15 cellular contexts compared by ENCODE assay signal in genomic region chr22:19175602-19176174, GRCh38. TPM values are rescaled to one million over a fixed set of nuclear protein-coding genes. Genes with fewer than 3 reads are reported as not detected.
DNase-seq lines count a peak whose midpoint lies in the region; ATAC-seq and TF ChIP-seq lines count a peak whose summit lies in the region.
"Had no signal": no experiment of that assay in that cellular context is flagged by ENCODE, and none has a peak within 500 bp of the region (broad histone marks: within the 10 kb centered on the region; RNA-seq: fewer than 3 reads in every experiment).

No MANE protein-coding gene starts in this region.

- H3K27me3 Mint-ChIP-seq in activated T-cell treated with anti-CD3 and anti-CD28 coated beads, Interleukin-2, amount 50 U/mL, for 4 hours (ENCODE audit: low read depth), result peaks cover under 1% of the 10 kb centered on the region
- H3K27me3 Mint-ChIP-seq in effector memory CD8-positive, alpha-beta T cell, result peaks cover 0 to under 1% of the 10 kb centered on the region in 2 donors
- H3K27me3 Mint-ChIP-seq: stimulated activated naive CD8-positive, alpha-beta T cell treated with anti-CD3 and anti-CD28 coated beads, Interleukin-15, amount 100 ng/mL, for 72 hours had no signal

- H3K4me2 ChIP-seq in OCI-LY1 (ENCODE audit: low read length), result peak overlapping the region; percentile 94; the same call in 1 of the 2 replicates

- H3K9me2 ChIP-seq in OCI-LY1 (ENCODE audit: low read depth, low read length), result no peaks in the 10 kb centered on the region

- intact Hi-C loops in gastrocnemius medialis (cut with DNase I; ENCODE audit: low total_unique reads), result loop anchor here (5.0 kb wide), 1 partner anchor 257 kb away; the partner anchor contains the start of genes HIRA and MRPL40
- intact Hi-C loops in uterus (cut with DNase I; ENCODE audit: low total_unique reads), result no loop called here

- H3F3A ChIP-seq in OCI-LY1 (ENCODE audit: insufficient read depth, low read length), result no peaks in the 10 kb centered on the region

- ATAC-seq in activated T-cell treated with anti-CD3 and anti-CD28 coated beads, Interleukin-2, amount 50 U/mL, for 4 hours, result no peak
- no peak for ATAC-seq in effector memory CD8-positive, alpha-beta T cell (replicated peaks)
- ATAC-seq in gastrocnemius medialis, result no peak
- ATAC-seq: left colon; stimulated activated naive CD8-positive, alpha-beta T cell treated with anti-CD3 and anti-CD28 coated beads, Interleukin-15, amount 100 ng/mL, for 72 hours had no signal

- H2AFZ ChIP-seq in OCI-LY1 (ENCODE audit: low read length), result no peak overlapping the region
- H2AFZ ChIP-seq: parathyroid adenoma had no signal

- TF ChIP-seq CTCF in OCI-LY1 (IDR thresholded peaks at IDR 0.05; ENCODE audit: low read length), result no peak
- no peak for TF ChIP-seq CTCF in gastrocnemius medialis (IDR thresholded peaks at IDR 0.05 in 4 of 5, conservative IDR thresholded peaks at IDR 0.05 in 1 of 5)
- no peak for TF ChIP-seq CTCF in uterus (IDR thresholded peaks at IDR 0.05)

- H3K4me3 ChIP-seq in OCI-LY1 (ENCODE audit: low read depth, low read length, poor library complexity, severe bottlenecking) (no peak overlapping the region), gastrocnemius medialis (no peak overlapping the region), uterus (no peak overlapping the region)

- no peak for DNase-seq in activated T-cell treated with anti-CD3 and anti-CD28 coated beads, Interleukin-2, amount 50 U/mL, for 4 hours
- no peak for DNase-seq in activated T-cell treated with anti-CD3 and anti-CD28 coated beads, Interleukin-2, amount 50 U/mL, for 1 hour
- no peak for DNase-seq in effector memory CD8-positive, alpha-beta T cell
- DNase-seq in gastrocnemius medialis, result peak in 1 of 2 donors; percentile 31
- DNase-seq in uterus, result no peak
- no peak for DNase-seq in NCI-H345 (lab: John Stamatoyannopoulos, UW)
- DNase-seq in HT-29 (ENCODE audit: low spot score), result no peak
- DNase-seq: activated CD4-positive, CD25-positive, alpha-beta regulatory T cell; KBM-7; NCI-H2029 treated with DMSO at 0.1 percent for 48 hours; stimulated activated CD4-positive, alpha-beta T cell treated with anti-CD3 and anti-CD28 coated beads, Interleukin-1b, Interleukin-23, amount 100 ng/mL, for 48 hours; stimulated activated naive CD8-positive, alpha-beta T cell treated with anti-CD3 and anti-CD28 coated beads, Interleukin-15, amount 100 ng/mL, for 72 hours had no signal

- H3K36me3 ChIP-seq in OCI-LY1 (ENCODE audit: insufficient read depth, low read length) (peaks cover 7% of the 10 kb centered on the region; the same call in 1 of the 2 replicates), gastrocnemius medialis (peaks cover 0 to 16% of the 10 kb centered on the region in 2 donors), uterus (no peaks in the 10 kb centered on the region)

- H3K9me3 Mint-ChIP-seq in activated T-cell treated with anti-CD3 and anti-CD28 coated beads, Interleukin-2, amount 50 U/mL, for 4 hours, result no peaks in the 10 kb centered on the region
- H3K9me3 Mint-ChIP-seq in effector memory CD8-positive, alpha-beta T cell, result no peaks in the 10 kb centered on the region
- H3K9me3 Mint-ChIP-seq: stimulated activated naive CD8-positive, alpha-beta T cell treated with anti-CD3 and anti-CD28 coated beads, Interleukin-15, amount 100 ng/mL, for 72 hours had no signal

- TF ChIP-seq POLR2A in gastrocnemius medialis (IDR thresholded peaks at IDR 0.05) (no peak), uterus (IDR thresholded peaks at IDR 0.05) (no peak)

- in situ Hi-C loops in gastrocnemius medialis (cut with MboI; ENCODE audit: low sequenced_read_pairs in 4 of 4), result loop anchor here in 1 of 4 donors (25.0 kb wide), 1 partner anchor 287 kb away; no protein-coding TSS in a partner anchor

- H3K36me3 Mint-ChIP-seq in activated T-cell treated with anti-CD3 and anti-CD28 coated beads, Interleukin-2, amount 50 U/mL, for 4 hours (ENCODE audit: insufficient read depth), result peaks cover 4% of the 10 kb centered on the region
- H3K36me3 Mint-ChIP-seq in effector memory CD8-positive, alpha-beta T cell (ENCODE audit: insufficient read depth), result peaks cover 18% of the 10 kb centered on the region

- H3K79me2 ChIP-seq in OCI-LY1 (ENCODE audit: insufficient read depth, low read length), result peaks cover 13% of the 10 kb centered on the region
- H3K79me2 ChIP-seq: parathyroid adenoma had no signal

- H3K4me1 Mint-ChIP-seq in activated T-cell treated with anti-CD3 and anti-CD28 coated beads, Interleukin-2, amount 50 U/mL, for 4 hours (ENCODE audit: low read depth), result peaks cover 31% of the 10 kb centered on the region
- H3K4me1 Mint-ChIP-seq in effector memory CD8-positive, alpha-beta T cell (ENCODE audit: low read depth in 2 of 2), result peaks cover 27 to 36% of the 10 kb centered on the region in 2 donors

- H3K4me3 Mint-ChIP-seq in activated T-cell treated with anti-CD3 and anti-CD28 coated beads, Interleukin-2, amount 50 U/mL, for 4 hours, result peak overlapping the region; percentile 25
- peak overlapping the region; percentile 41 to 68 for H3K4me3 Mint-ChIP-seq in effector memory CD8-positive, alpha-beta T cell

- peak overlapping the region in 1 of 2 donors; percentile 60 for H3K27ac Mint-ChIP-seq in effector memory CD8-positive, alpha-beta T cell

- H3K9me3 ChIP-seq in OCI-LY1 (ENCODE audit: low read length), result no peaks in the 10 kb centered on the region
- no peaks in the 10 kb centered on the region for H3K9me3 ChIP-seq in gastrocnemius medialis
- H3K9me3 ChIP-seq in uterus, result no peaks in the 10 kb centered on the region

- peak overlapping the region; percentile 83 for H3K27ac ChIP-seq in OCI-LY1 (ENCODE audit: low read depth, low read length, poor library complexity, severe bottlenecking)
- H3K27ac ChIP-seq in gastrocnemius medialis, result peak overlapping the region; percentile 92 to 97 (median 93)
- H3K27ac ChIP-seq in uterus, result no peak overlapping the region
- H3K27ac ChIP-seq: parathyroid adenoma had no signal

- no peaks in the 10 kb centered on the region for H4K20me1 ChIP-seq in OCI-LY1 (ENCODE audit: insufficient read depth, low read length)

- H3K4me1 ChIP-seq in OCI-LY1 (ENCODE audit: insufficient read depth, low read length, severe bottlenecking), result peaks cover 68% of the 10 kb centered on the region
- H3K4me1 ChIP-seq in gastrocnemius medialis, result peaks cover 39 to 49% of the 10 kb centered on the region in 2 donors
- H3K4me1 ChIP-seq in uterus, result peaks cover 4 to 28% of the 10 kb centered on the region in 2 donors
- H3K4me1 ChIP-seq: parathyroid adenoma had no signal

- H3K9ac ChIP-seq in OCI-LY1 (ENCODE audit: low read length), result no peak overlapping the region; the same call in 1 of the 2 replicates
- H3K9ac ChIP-seq: parathyroid adenoma had no signal

- peaks cover 2% of the 10 kb centered on the region for H3K27me3 ChIP-seq in OCI-LY1 (ENCODE audit: insufficient read depth, low read length)
- no peaks in the 10 kb centered on the region for H3K27me3 ChIP-seq in gastrocnemius medialis
- H3K27me3 ChIP-seq in uterus, result no peaks in the 10 kb centered on the region

RNA-seq across cellular contexts. Expression of gene SLC25A1, which starts 2.8 kb away (rescaled TPM):
- 10 to 100 TPM; 31.7 to 36.6 (median 34.1) TPM for total RNA-seq in activated T-cell treated with anti-CD3 and anti-CD28 coated beads, Interleukin-2, amount 50 U/mL, for 4 hours
- total RNA-seq in gastrocnemius medialis, result 10 to 100 TPM; 10.5 to 16.6 (median 13.5) TPM
- 10 to 100 TPM in 3 of 4 donors, 1 to 10 TPM in 1; 4.7 to 42.7 (median 27.3) TPM for total RNA-seq in uterus
- 462 and 466 TPM in 2 replicates for total RNA-seq in HT-29 (2014; rRNA removed; shearing (Covaris generic))

RNA-seq across cellular contexts. Expression of gene GSC2, which starts 25.6 kb away (rescaled TPM):
- not detected for total RNA-seq in activated T-cell treated with anti-CD3 and anti-CD28 coated beads, Interleukin-2, amount 50 U/mL, for 4 hours
- total RNA-seq in gastrocnemius medialis (not detected), uterus (not detected)
- not detected in 2 replicates for total RNA-seq in HT-29 (2014; rRNA removed; shearing (Covaris generic))
- total RNA-seq: left colon had no signal

RNA-seq across cellular contexts. Expression of gene ESS2, which starts 31.2 kb away (rescaled TPM):
- 10 to 100 TPM; 21.8 to 22.5 (median 22.0) TPM for total RNA-seq in activated T-cell treated with anti-CD3 and anti-CD28 coated beads, Interleukin-2, amount 50 U/mL, for 4 hours
- total RNA-seq in gastrocnemius medialis (10 to 100 TPM in 2 of 4 donors, 1 to 10 TPM in 2; 7.5 to 25.3 (median 12.0) TPM), uterus (10 to 100 TPM in 3 of 4 donors, 1 to 10 TPM in 1; 7.4 to 14.6 (median 12.3) TPM)
- total RNA-seq in HT-29 (2014; rRNA removed; shearing (Covaris generic)), result 18.1 and 23.4 TPM in 2 replicates

RNA-seq across cellular contexts. Expression of gene TSSK2, which starts 44.6 kb away (rescaled TPM):
- not detected for total RNA-seq in activated T-cell treated with anti-CD3 and anti-CD28 coated beads, Interleukin-2, amount 50 U/mL, for 4 hours
- total RNA-seq in gastrocnemius medialis, result under 1 TPM in 3 of 4 donors, not detected in 1; 0.19 to 0.33 (median 0.25) TPM
- total RNA-seq in uterus, result under 1 TPM in 1 of 4 donors, not detected in 3; 0.30 TPM
- not detected in 2 replicates for total RNA-seq in HT-29 (2014; rRNA removed; shearing (Covaris generic))
- total RNA-seq: left colon had no signal

RNA-seq across cellular contexts. Expression of gene DGCR2, which starts 53.5 kb away (rescaled TPM):
- 10 to 100 TPM; 25.8 to 27.7 (median 27.0) TPM for total RNA-seq in activated T-cell treated with anti-CD3 and anti-CD28 coated beads, Interleukin-2, amount 50 U/mL, for 4 hours
- total RNA-seq in gastrocnemius medialis, result 10 to 100 TPM; 30.0 to 72.7 (median 43.5) TPM
- total RNA-seq in uterus, result 10 to 100 TPM; 18.2 to 88.9 (median 47.6) TPM
- 105 and 114 TPM in 2 replicates for total RNA-seq in HT-29 (2014; rRNA removed; shearing (Covaris generic))

Comparison
In these comparisons a context has a peak if more than half of its experiments do, and no peak if none do; other contexts are left out.
1. H3K27ac ChIP-seq: peak in OCI-LY1 (single experiment) and gastrocnemius medialis (4 of 4); none in uterus (0 of 2).
2. RNA of gene SLC25A1, which starts 2.8 kb away (total RNA-seq): 462 to 466 TPM in HT-29; 31.7 to 36.6 TPM in activated T-cell treated with anti-CD3 and anti-CD28 coated beads, Interleukin-2, amount 50 U/mL, for 4 hours, 4.7 to 42.7 TPM in uterus and 10.5 to 16.6 TPM in gastrocnemius medialis; every median in the first group is over 10 times any median in the second.